1 cellular context compared by ENCODE assay signal in genomic region chr2:207505728-207506127, GRCh38.
TF ChIP-seq lines count a peak whose summit lies in the region.

No MANE protein-coding gene starts in this region.

TF ChIP-seq in K562, 482 proteins besides CTCF, POLR2A, EP300 and RAD21 (continued from another document):
- no peak for TF ChIP-seq BRD9 (IDR thresholded peaks at IDR 0.05; ENCODE audit: low read depth, partially characterized antibody)
- no peak for TF ChIP-seq LARP7 (IDR thresholded peaks at IDR 0.05)
- no peak for TF ChIP-seq KLF13 (tag; IDR thresholded peaks at IDR 0.05; ENCODE audit: borderline replicate concordance, low read depth)
- TF ChIP-seq ZNF274 (IDR thresholded peaks at IDR 0.05; ENCODE audit: borderline replicate concordance, low read depth, low read length), result no peak
- no peak for TF ChIP-seq HDAC3 (IDR thresholded peaks at IDR 0.05; ENCODE audit: borderline replicate concordance, partially characterized antibody)
- no peak for TF ChIP-seq E2F1 (CRISPR knock-in tag; IDR thresholded peaks at IDR 0.05)
- no peak for TF ChIP-seq ZNF431 (CRISPR knock-in tag; IDR thresholded peaks at IDR 0.05)
- TF ChIP-seq ZFX (CRISPR knock-in tag; IDR thresholded peaks at IDR 0.05), result no peak
- no peak for TF ChIP-seq FOXK1 (CRISPR knock-in tag; IDR thresholded peaks at IDR 0.05; ENCODE audit: borderline replicate concordance)
TF ChIP-seq in K562: peak in this region for 0.
